In the genomic region with DNA sequence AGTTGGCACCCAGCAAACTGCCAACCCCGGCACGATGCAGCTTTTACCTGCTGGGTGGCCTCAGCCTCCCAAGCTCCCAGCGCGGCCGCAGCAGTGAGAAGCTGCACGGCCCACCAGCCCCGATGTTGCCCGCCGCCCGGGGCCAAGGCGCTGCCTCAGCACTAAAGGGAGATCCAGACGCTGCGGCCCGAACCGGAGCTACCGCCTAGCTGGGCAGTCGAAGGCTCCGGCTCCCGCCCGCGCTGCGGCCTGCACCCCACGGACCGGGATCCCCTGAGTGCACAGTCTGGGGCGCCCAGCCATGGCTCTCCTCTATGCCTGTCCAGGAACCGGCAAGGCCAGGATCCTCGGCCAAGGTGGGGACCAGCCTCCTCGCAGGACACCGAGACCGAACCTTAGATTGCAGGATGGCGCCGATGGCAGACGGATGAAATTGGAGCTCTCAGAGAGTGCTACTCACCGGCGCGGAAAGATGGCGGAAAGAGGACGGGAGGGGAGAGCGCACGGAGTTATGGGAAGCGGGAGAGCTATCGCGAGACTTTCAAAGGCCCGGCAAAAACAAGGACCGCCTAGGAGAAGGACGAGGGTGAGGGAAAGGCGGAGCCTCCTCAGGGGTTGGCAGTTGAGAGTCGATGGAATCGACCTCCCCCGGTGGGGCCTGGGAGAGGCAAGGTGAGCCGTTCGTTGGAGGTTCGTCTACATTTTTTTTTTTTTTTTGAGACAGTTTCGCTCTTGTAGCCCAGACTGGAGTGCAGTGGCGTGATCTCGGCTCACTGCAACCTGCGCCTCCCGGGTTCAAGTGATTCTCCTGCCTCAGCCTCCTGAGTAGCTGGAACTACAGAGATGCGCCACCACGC, we compare ENCODE assay signal across 8 cellular contexts. TPM values are rescaled to one million over a fixed set of nuclear protein-coding genes. Genes with fewer than 3 reads are reported as not detected.
DNase-seq lines count a peak whose midpoint lies in the region; ATAC-seq and TF ChIP-seq lines count a peak whose summit lies in the region.

A gene (minus strand): TSS at position 485 of the 857 bp plus-strand sequence. CDS start 1,221 bp downstream, outside the sequence.

- TF ChIP-seq CTCF in omental fat pad (IDR thresholded peaks at IDR 0.05): no peak
- TF ChIP-seq CTCF in testis (IDR thresholded peaks at IDR 0.05): no peak

- H3K27ac Mint-ChIP-seq in activated naive CD4-positive, alpha-beta T cell treated with anti-CD3 and anti-CD28 coated beads, Interleukin-2, amount 50 U/mL, for 72 hours: peak within 1 kb of the TSS; percentile 99

- DNase-seq in NCI-H1092 treated with DMSO at 0.1 percent for 48 hours (lab: John Stamatoyannopoulos, UW) (peak; percentile 97), SKM-1 (lab: John Stamatoyannopoulos, UW; ENCODE audit: unreplicated experiment) (peak; percentile 94), glomerular endothelial cell (ENCODE audit: extremely low read depth, low read depth, low spot score) (peak; percentile 91), omental fat pad (ENCODE audit: low spot score) (peak; percentile 71), testis (peak; percentile 98)
- DNase-seq in activated naive CD4-positive, alpha-beta T cell treated with anti-CD3 and anti-CD28 coated beads, Interleukin-2, amount 50 U/mL, for 72 hours (ENCODE audit: low spot score in 2 of 2): peak; percentile 87 to 93

- H3K36me3 Mint-ChIP-seq in activated naive CD4-positive, alpha-beta T cell treated with anti-CD3 and anti-CD28 coated beads, Interleukin-2, amount 50 U/mL, for 72 hours: peaks cover 60 to 77% of the 10 kb centered on the region in 2 donors

- peak; percentile 85 for ATAC-seq in HG02610 (IDR thresholded peaks at IDR 0.05; ENCODE audit: unreplicated experiment)
- ATAC-seq in activated naive CD4-positive, alpha-beta T cell treated with anti-CD3 and anti-CD28 coated beads, Interleukin-2, amount 50 U/mL, for 72 hours: peak; percentile 88 to 94
- peak; percentile 97 for ATAC-seq in omental fat pad (ENCODE audit: low FRiP score)

- no peaks in the 10 kb centered on the region for H3K9me3 ChIP-seq in testis

- peak within 1 kb of the TSS; percentile 57 to 71 for H3K27ac ChIP-seq in testis

- peaks cover 0 to 4% of the 10 kb centered on the region in 2 donors for H3K9me3 Mint-ChIP-seq in activated naive CD4-positive, alpha-beta T cell treated with anti-CD3 and anti-CD28 coated beads, Interleukin-2, amount 50 U/mL, for 72 hours

- H3K4me3 ChIP-seq in GM08714 (ENCODE audit: low read length) (peak within 1 kb of the TSS; percentile 100), testis (peak within 1 kb of the TSS; percentile 74 to 93)

- WGBS in testis, 2 donors: 1 to 2% methylated on average over 32 to 60 of the region's 60 CpGs

- H3K36me3 ChIP-seq in testis (ENCODE audit: low read depth, missing control alignments): no peaks in the 10 kb centered on the region

- no peaks in the 10 kb centered on the region for H3K27me3 ChIP-seq in testis

- H3K4me1 ChIP-seq in testis: peaks cover 25% of the 10 kb centered on the region

- intact Hi-C loops in testis (cut with DNase I; ENCODE audit: low total_unique reads): no loop called here

- peak; percentile 11 for TF ChIP-seq POLR2A in testis (IDR thresholded peaks at IDR 0.05)

RNA-seq across cellular contexts. Expression of the gene that starts here (rescaled TPM):
- 1,000 to 10,000 TPM; 2,227 to 2,841 TPM for total RNA-seq in activated naive CD4-positive, alpha-beta T cell treated with anti-CD3 and anti-CD28 coated beads, Interleukin-2, amount 50 U/mL, for 72 hours
- total RNA-seq in glomerular endothelial cell (1,285 and 2,756 TPM in 2 replicates), omental fat pad (1,000 to 10,000 TPM; 1,581 to 2,943 (median 2,001) TPM), testis (100 to 1,000 TPM; 342 to 970 TPM)
- 1,223 TPM for polyA plus RNA-seq in testis (ENCODE audit: insufficient read depth, low read depth, low replicate concordance)

Comparison
In these comparisons a context has a peak if more than half of its experiments do, and no peak if none do; other contexts are left out.
1. Peak in every context shown above with its lines: DNase-seq, ATAC-seq, H3K4me3 ChIP-seq and H3K27ac ChIP-seq.